Comparison of ENCODE assay signal across 1 cellular context in genomic region chr2:218008060-218009040, GRCh38.
TF ChIP-seq lines count a peak whose summit lies in the region.

No MANE protein-coding gene starts in this region.

TF ChIP-seq in endothelial cell of umbilical vein, 7 proteins besides CTCF, POLR2A, EP300 and RAD21:
- TF ChIP-seq MAX (IDR thresholded peaks at IDR 0.05; ENCODE audit: insufficient read depth, insufficient read length) (no peak), MYC (IDR thresholded peaks at IDR 0.05; ENCODE audit: low read depth, low read length) (no peak), POLR2AphosphoS5 (IDR thresholded peaks at IDR 0.05; ENCODE audit: insufficient read depth, low read depth, low read length) (no peak), EZH2 (IDR thresholded peaks at IDR 0.05; ENCODE audit: borderline replicate concordance, low read depth, low read length, severe bottlenecking) (no peak), FOS (IDR thresholded peaks at IDR 0.05; ENCODE audit: borderline replicate concordance, insufficient read depth, low read length) (peak; percentile 60), GATA2 (IDR thresholded peaks at IDR 0.05; ENCODE audit: insufficient read depth, insufficient read length, low read depth, low read length) (peak; percentile 80), JUN (IDR thresholded peaks at IDR 0.05; ENCODE audit: borderline replicate concordance, insufficient read depth, insufficient read length, low read depth) (no peak)
